ENCODE assay signal across 19 cellular contexts in the genomic region with DNA sequence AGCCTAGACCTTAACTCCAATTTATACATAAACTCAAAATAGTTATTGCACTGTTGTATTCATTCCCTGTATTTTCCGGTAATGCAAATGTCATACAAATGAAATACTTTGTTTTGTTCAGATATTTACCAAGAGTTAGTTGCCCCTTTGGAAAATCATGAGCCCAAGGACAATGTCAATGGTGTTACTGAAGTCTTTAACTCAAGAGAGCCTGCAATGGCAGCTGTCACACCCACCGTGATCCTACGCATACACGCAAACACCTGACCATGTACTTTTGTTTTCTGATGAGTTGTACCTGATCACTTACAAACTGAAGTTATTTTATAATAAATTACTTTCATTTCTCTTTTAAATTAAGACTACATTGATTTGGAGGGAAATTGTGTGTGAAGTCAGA. TPM values are rescaled to one million over a fixed set of nuclear protein-coding genes. Genes with fewer than 3 reads are reported as not detected.
DNase-seq lines count a peak whose midpoint lies in the region; ATAC-seq, FAIRE-seq and TF ChIP-seq lines count a peak whose summit lies in the region.
"Had no signal": no experiment of that assay in that cellular context is flagged by ENCODE, and none has a peak within 500 bp of the region (broad histone marks: within the 10 kb centered on the region; RNA-seq: fewer than 3 reads in every experiment).

No MANE protein-coding gene starts in this region.

- peaks cover 52% of the 10 kb centered on the region for H3K36me3 Mint-ChIP-seq in T-helper 1 cell treated with Interleukin-12 subunit alpha and Interleukin-12 subunit beta and Interleukin-4 antibody, amounts not matched to agents 30 μg/mL and 1 μg/mL, for 36 hours (ENCODE audit: low read depth)
- H3K36me3 Mint-ChIP-seq in activated T-helper 1 cell treated with anti-CD3 and anti-CD28 coated beads, Interleukin-12 subunit alpha, Interleukin-12 subunit beta, Interleukin-2, Interleukin-4 antibody, amounts not matched to agents 30 ng/mL and 10 ng/mL and 1 ng/mL, durations not matched to agents 14 hours and 24 hours and 36 hours (ENCODE audit: low read depth): peaks cover 33% of the 10 kb centered on the region
- peaks cover 0 to 53% (median 0%) of the 10 kb centered on the region in 3 donors for H3K36me3 Mint-ChIP-seq in naive thymus-derived CD8-positive, alpha-beta T cell

- DNase-seq in T-helper 1 cell: no peak
- no peak for DNase-seq in GM12892 (ENCODE audit: insufficient read length)
- no peak for DNase-seq in activated T-helper 1 cell treated with anti-CD3 and anti-CD28 coated beads, Interleukin-12 subunit alpha, Interleukin-12 subunit beta, Interleukin-2, Interleukin-4 antibody, amounts not matched to agents 30 ng/mL and 10 ng/mL and 1 ng/mL, durations not matched to agents 14 hours and 24 hours and 36 hours (ENCODE audit: low spot score)
- DNase-seq in naive thymus-derived CD8-positive, alpha-beta T cell: no peak
- DNase-seq in GM19238 (ENCODE audit: insufficient read length, low spot score): no peak
- DNase-seq: DMS 273 treated with DMSO at 0.1 percent for 48 hours, GDM1, NCI-H69, OCI-M1, psoas muscle, SIG-M5, T1000, transverse colon had no signal

- peak overlapping the region; percentile 95 for H3K27ac Mint-ChIP-seq in T-helper 1 cell treated with Interleukin-12 subunit alpha and Interleukin-12 subunit beta and Interleukin-4 antibody, amounts not matched to agents 30 μg/mL and 1 μg/mL, for 36 hours
- H3K27ac Mint-ChIP-seq in activated T-helper 1 cell treated with anti-CD3 and anti-CD28 coated beads, Interleukin-12 subunit alpha, Interleukin-12 subunit beta, Interleukin-2, Interleukin-4 antibody, amounts not matched to agents 30 ng/mL and 10 ng/mL and 1 ng/mL, durations not matched to agents 14 hours and 24 hours and 36 hours: peak overlapping the region; percentile 99
- H3K27ac Mint-ChIP-seq in naive thymus-derived CD8-positive, alpha-beta T cell: peak overlapping the region; percentile 84 to 95 (median 91)

- intact Hi-C loops in activated T-helper 1 cell treated with anti-CD3 and anti-CD28 coated beads, Interleukin-12 subunit alpha, Interleukin-12 subunit beta, Interleukin-2, Interleukin-4 antibody, amounts not matched to agents 30 ng/mL and 10 ng/mL and 1 ng/mL, durations not matched to agents 14 hours and 24 hours and 36 hours (cut with micrococcal nuclease): loop anchor here (2.0 to 5.0 kb wide), 3 partner anchors 16 to 188 kb away; no protein-coding TSS in a partner anchor

- POLR2A ChIA-PET in naive thymus-derived CD8-positive, alpha-beta T cell (lab: Charles Lee): interaction anchor here (0.7 to 1.3 kb wide), 3 partner anchors 16 to 74 kb away, joined by 3 to 4 read pairs (median 4); no protein-coding TSS in a partner anchor

- FAIRE-seq in GM12892 (lab: Jason Lieb, UNC): peak; percentile 21
- FAIRE-seq: endometrium, islet of Langerhans had no signal

- no peaks in the 10 kb centered on the region for H3K27me3 Mint-ChIP-seq in T-helper 1 cell treated with Interleukin-12 subunit alpha and Interleukin-12 subunit beta and Interleukin-4 antibody, amounts not matched to agents 30 μg/mL and 1 μg/mL, for 36 hours (ENCODE audit: low read depth)
- H3K27me3 Mint-ChIP-seq in activated T-helper 1 cell treated with anti-CD3 and anti-CD28 coated beads, Interleukin-12 subunit alpha, Interleukin-12 subunit beta, Interleukin-2, Interleukin-4 antibody, amounts not matched to agents 30 ng/mL and 10 ng/mL and 1 ng/mL, durations not matched to agents 14 hours and 24 hours and 36 hours (ENCODE audit: insufficient read depth): no peaks in the 10 kb centered on the region
- H3K27me3 Mint-ChIP-seq in naive thymus-derived CD8-positive, alpha-beta T cell: no peaks in the 10 kb centered on the region

- no peak; the same call in 1 of the 2 replicates for TF ChIP-seq POLR2A in GM12892 (IDR thresholded peaks at IDR 0.05; ENCODE audit: low read depth, low read length)

- no peak for ATAC-seq in naive thymus-derived CD8-positive, alpha-beta T cell
- no peak for ATAC-seq in HG02588 (IDR thresholded peaks at IDR 0.05; ENCODE audit: unreplicated experiment)
- no peak for ATAC-seq in HG03457 (IDR thresholded peaks at IDR 0.05; ENCODE audit: unreplicated experiment)
- ATAC-seq: psoas muscle had no signal

- H3K9me3 Mint-ChIP-seq in T-helper 1 cell treated with Interleukin-12 subunit alpha and Interleukin-12 subunit beta and Interleukin-4 antibody, amounts not matched to agents 30 μg/mL and 1 μg/mL, for 36 hours: no peaks in the 10 kb centered on the region
- no peaks in the 10 kb centered on the region for H3K9me3 Mint-ChIP-seq in activated T-helper 1 cell treated with anti-CD3 and anti-CD28 coated beads, Interleukin-12 subunit alpha, Interleukin-12 subunit beta, Interleukin-2, Interleukin-4 antibody, amounts not matched to agents 30 ng/mL and 10 ng/mL and 1 ng/mL, durations not matched to agents 14 hours and 24 hours and 36 hours
- no peaks in the 10 kb centered on the region for H3K9me3 Mint-ChIP-seq in naive thymus-derived CD8-positive, alpha-beta T cell

- no peak overlapping the region for H3K4me3 Mint-ChIP-seq in T-helper 1 cell treated with Interleukin-12 subunit alpha and Interleukin-12 subunit beta and Interleukin-4 antibody, amounts not matched to agents 30 μg/mL and 1 μg/mL, for 36 hours
- peak overlapping the region; percentile 37 for H3K4me3 Mint-ChIP-seq in activated T-helper 1 cell treated with anti-CD3 and anti-CD28 coated beads, Interleukin-12 subunit alpha, Interleukin-12 subunit beta, Interleukin-2, Interleukin-4 antibody, amounts not matched to agents 30 ng/mL and 10 ng/mL and 1 ng/mL, durations not matched to agents 14 hours and 24 hours and 36 hours
- no peak overlapping the region for H3K4me3 Mint-ChIP-seq in naive thymus-derived CD8-positive, alpha-beta T cell

- peaks cover 85% of the 10 kb centered on the region for H3K4me1 Mint-ChIP-seq in T-helper 1 cell treated with Interleukin-12 subunit alpha and Interleukin-12 subunit beta and Interleukin-4 antibody, amounts not matched to agents 30 μg/mL and 1 μg/mL, for 36 hours (ENCODE audit: low read depth)
- H3K4me1 Mint-ChIP-seq in activated T-helper 1 cell treated with anti-CD3 and anti-CD28 coated beads, Interleukin-12 subunit alpha, Interleukin-12 subunit beta, Interleukin-2, Interleukin-4 antibody, amounts not matched to agents 30 ng/mL and 10 ng/mL and 1 ng/mL, durations not matched to agents 14 hours and 24 hours and 36 hours (ENCODE audit: low read depth): peaks cover 96% of the 10 kb centered on the region
- peaks cover 33 to 95% (median 89%) of the 10 kb centered on the region in 4 donors for H3K4me1 Mint-ChIP-seq in naive thymus-derived CD8-positive, alpha-beta T cell

RNA-seq across cellular contexts. Expression of gene WIPF1, which starts 11.7 kb away (rescaled TPM):
- 108 TPM for polyA plus RNA-seq in GM12892 (2012; ENCODE audit: missing spikeins)
- total RNA-seq in activated T-helper 1 cell treated with anti-CD3 and anti-CD28 coated beads, Interleukin-12 subunit alpha, Interleukin-12 subunit beta, Interleukin-2, Interleukin-4 antibody, amounts not matched to agents 30 ng/mL and 10 ng/mL and 1 ng/mL, durations not matched to agents 14 hours and 24 hours and 36 hours: 340 and 367 TPM in 2 replicates
- total RNA-seq in naive thymus-derived CD8-positive, alpha-beta T cell: 100 to 1,000 TPM; 408 to 419 TPM
- 100 to 1,000 TPM in 2 of 3 donors, 10 to 100 TPM in 1; 97.5 to 116 (median 103) TPM for polyA plus RNA-seq in naive thymus-derived CD8-positive, alpha-beta T cell
- total RNA-seq: HT-29 had no signal
